In the genomic region with DNA sequence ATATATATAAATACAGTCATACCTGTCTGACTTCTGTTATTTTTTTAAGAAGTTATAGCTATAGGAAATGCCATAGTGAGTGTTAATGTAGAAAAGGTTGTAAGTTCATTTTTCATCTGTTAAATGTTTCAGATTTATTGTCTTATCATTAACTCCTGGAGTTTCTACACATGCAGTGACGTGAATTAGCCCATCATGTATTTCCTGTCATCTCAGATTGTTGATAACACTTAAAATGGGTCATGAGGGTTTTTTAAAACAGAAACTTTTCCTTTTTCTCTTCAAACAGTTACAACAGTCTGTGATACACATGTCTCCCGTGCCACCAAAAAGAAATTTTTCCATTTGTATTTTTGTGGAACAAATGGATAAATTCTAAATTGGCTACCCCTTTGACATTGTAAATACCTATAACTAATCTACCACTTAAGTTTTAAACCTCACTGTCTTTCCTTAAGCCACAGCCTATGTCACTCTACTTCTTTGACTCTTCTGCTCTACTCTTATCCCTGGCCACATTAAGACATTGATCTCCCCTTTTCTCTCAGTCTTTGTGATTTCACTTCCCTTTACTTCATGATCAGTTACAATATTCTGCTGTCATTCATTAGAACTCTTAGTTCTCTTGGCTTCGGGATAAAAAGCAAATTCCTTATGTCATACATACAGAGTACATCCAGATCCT, we compare ENCODE assay signal across 24 cellular contexts.
DNase-seq lines count a peak whose midpoint lies in the region; ATAC-seq and FAIRE-seq lines count a peak whose summit lies in the region.
"Had no signal": no experiment of that assay in that cellular context is flagged by ENCODE, and none has a peak within 500 bp of the region (broad histone marks: within the 10 kb centered on the region; RNA-seq: fewer than 3 reads in every experiment).

No MANE protein-coding gene starts in this region.

- H3K4me1 Mint-ChIP-seq in activated CD4-positive, alpha-beta T cell treated with anti-CD3 and anti-CD28 coated beads for 36 hours: peaks cover 43% of the 10 kb centered on the region
- peaks cover 50% of the 10 kb centered on the region for H3K4me1 Mint-ChIP-seq in activated T-helper 2 cell treated with anti-CD3 and anti-CD28 coated beads, Interferon-gamma antibody, Interleukin-2, Interleukin-4, amounts not matched to agents 10 μg/mL and 5 μg/mL and 100 μg/mL, durations not matched to agents 14 hours and 24 hours and 36 hours (ENCODE audit: low read depth)
- H3K4me1 Mint-ChIP-seq in naive thymus-derived CD4-positive, alpha-beta T cell: peaks cover 0 to 26% (median 5%) of the 10 kb centered on the region in 7 donors

- no peak overlapping the region for H3K4me3 ChIP-seq in naive thymus-derived CD4-positive, alpha-beta T cell (ENCODE audit: low read length)
- H3K4me3 ChIP-seq: esophagus muscularis mucosa, GM23338, left ventricle myocardium inferior, mucosa of descending colon, right atrium auricular region, tibial artery had no signal

- CTCF ChIA-PET in activated CD4-positive, alpha-beta T cell treated with anti-CD3 and anti-CD28 coated beads for 36 hours (lab: Charles Lee): interaction anchor here (0.7 to 1.2 kb wide), 2 partner anchors 60 to 100 kb away, joined by 3 to 6 read pairs; no protein-coding TSS in a partner anchor
- CTCF ChIA-PET in naive thymus-derived CD4-positive, alpha-beta T cell (lab: Charles Lee): no interaction called here

- POLR2A ChIA-PET in activated CD4-positive, alpha-beta T cell treated with anti-CD3 and anti-CD28 coated beads for 36 hours (lab: Charles Lee): no interaction called here
- POLR2A ChIA-PET in naive thymus-derived CD4-positive, alpha-beta T cell (lab: Charles Lee): no interaction called here

- ATAC-seq in activated CD4-positive, alpha-beta T cell treated with anti-CD3 and anti-CD28 coated beads for 36 hours: peak; percentile 16
- peak; percentile 47 for ATAC-seq in naive thymus-derived CD4-positive, alpha-beta T cell
- ATAC-seq in HG02840 (IDR thresholded peaks at IDR 0.05; ENCODE audit: low FRiP score, unreplicated experiment) (no peak), GM21515 (IDR thresholded peaks at IDR 0.05; ENCODE audit: unreplicated experiment) (no peak)
- ATAC-seq: GM23338; mucosa of descending colon; stimulated activated memory B cell treated with anti-CD40 and anti-IgM and Interleukin-4, amounts not matched to agents 10 μg/mL and 1 μg/mL and 100 μg/mL, for 72 hours had no signal

- H3K4me3 Mint-ChIP-seq in activated CD4-positive, alpha-beta T cell treated with anti-CD3 and anti-CD28 coated beads for 36 hours: no peak overlapping the region
- peak overlapping the region; percentile 17 for H3K4me3 Mint-ChIP-seq in activated T-helper 2 cell treated with anti-CD3 and anti-CD28 coated beads, Interferon-gamma antibody, Interleukin-2, Interleukin-4, amounts not matched to agents 10 μg/mL and 5 μg/mL and 100 μg/mL, durations not matched to agents 14 hours and 24 hours and 36 hours (ENCODE audit: low read depth)
- H3K4me3 Mint-ChIP-seq in naive thymus-derived CD4-positive, alpha-beta T cell: no peak overlapping the region
- H3K4me3 Mint-ChIP-seq: activated B cell treated with CpG ODN at 0.5 μM for 24 hours; GM23338; stimulated activated memory B cell treated with anti-CD40 and anti-IgM and Interleukin-4, amounts not matched to agents 10 μg/mL and 1 μg/mL and 100 μg/mL, for 72 hours had no signal

- intact Hi-C loops in activated CD4-positive, alpha-beta T cell treated with anti-CD3 and anti-CD28 coated beads for 36 hours (cut with DNase I, micrococcal nuclease): loop anchor here in 1 of 2 experiments (5.0 to 10.0 kb wide), 3 partner anchors 86 to 493 kb away; partner anchors contain the start of genes NEO1 and NPTN
- intact Hi-C loops in activated T-helper 2 cell treated with anti-CD3 and anti-CD28 coated beads, Interferon-gamma antibody, Interleukin-2, Interleukin-4, amounts not matched to agents 10 μg/mL and 5 μg/mL and 100 μg/mL, durations not matched to agents 14 hours and 24 hours and 36 hours (cut with micrococcal nuclease): loop anchor here (2.0 to 10.0 kb wide), 5 partner anchors 15 to 917 kb away; partner anchors contain the start of genes ADPGK and NEO1
- intact Hi-C loops in naive thymus-derived CD4-positive, alpha-beta T cell (cut with micrococcal nuclease): no loop called here

- no peaks in the 10 kb centered on the region for H3K9me3 ChIP-seq in naive thymus-derived CD4-positive, alpha-beta T cell (ENCODE audit: control insufficient read depth in 2 of 3, low read length in 3 of 3)
- H3K9me3 ChIP-seq: esophagus muscularis mucosa, left ventricle myocardium inferior, mucosa of descending colon, right atrium auricular region, tibial artery had no signal

- H3K36me3 Mint-ChIP-seq in activated CD4-positive, alpha-beta T cell treated with anti-CD3 and anti-CD28 coated beads for 36 hours (ENCODE audit: low read depth): peaks cover 8% of the 10 kb centered on the region
- peaks cover 25% of the 10 kb centered on the region for H3K36me3 Mint-ChIP-seq in activated T-helper 2 cell treated with anti-CD3 and anti-CD28 coated beads, Interferon-gamma antibody, Interleukin-2, Interleukin-4, amounts not matched to agents 10 μg/mL and 5 μg/mL and 100 μg/mL, durations not matched to agents 14 hours and 24 hours and 36 hours (ENCODE audit: low read depth)
- peaks cover 0 to 15% (median 10%) of the 10 kb centered on the region in 5 donors for H3K36me3 Mint-ChIP-seq in naive thymus-derived CD4-positive, alpha-beta T cell

- H3K27ac ChIP-seq in naive thymus-derived CD4-positive, alpha-beta T cell (ENCODE audit: low read depth, low read length): no peak overlapping the region
- H3K27ac ChIP-seq: esophagus muscularis mucosa, left ventricle myocardium inferior, right atrium auricular region, tibial artery had no signal

- H3K27me3 Mint-ChIP-seq in activated CD4-positive, alpha-beta T cell treated with anti-CD3 and anti-CD28 coated beads for 36 hours: no peaks in the 10 kb centered on the region
- no peaks in the 10 kb centered on the region for H3K27me3 Mint-ChIP-seq in activated T-helper 2 cell treated with anti-CD3 and anti-CD28 coated beads, Interferon-gamma antibody, Interleukin-2, Interleukin-4, amounts not matched to agents 10 μg/mL and 5 μg/mL and 100 μg/mL, durations not matched to agents 14 hours and 24 hours and 36 hours (ENCODE audit: low read depth)
- no peaks in the 10 kb centered on the region for H3K27me3 Mint-ChIP-seq in naive thymus-derived CD4-positive, alpha-beta T cell
- H3K27me3 Mint-ChIP-seq: IgD-negative memory B cell; stimulated activated memory B cell treated with anti-CD40 and anti-IgM and Interleukin-4, amounts not matched to agents 10 μg/mL and 1 μg/mL and 100 μg/mL, for 72 hours had no signal

- FAIRE-seq in HTR-8/SVneo (lab: Jason Lieb, UNC): peak; percentile 86

- no peaks in the 10 kb centered on the region for H3K36me3 ChIP-seq in naive thymus-derived CD4-positive, alpha-beta T cell (ENCODE audit: control insufficient read depth in 2 of 3, insufficient read depth in 3 of 3, low read length in 3 of 3)
- H3K36me3 ChIP-seq: right atrium auricular region had no signal

- peaks cover 0 to 8% of the 10 kb centered on the region in 2 donors for H3K4me1 ChIP-seq in naive thymus-derived CD4-positive, alpha-beta T cell (ENCODE audit: control insufficient read depth in 2 of 2, insufficient read depth in 2 of 2, low read length in 2 of 2)
- H3K4me1 ChIP-seq: esophagus muscularis mucosa, left ventricle myocardium inferior, right atrium auricular region had no signal

- no peak for DNase-seq in activated CD4-positive, alpha-beta T cell treated with anti-CD3 and anti-CD28 coated beads for 36 hours
- DNase-seq in activated CD4-positive, alpha-beta T cell treated with anti-CD3 and anti-CD28 coated beads for 48 hours: no peak
- DNase-seq in HTR-8/SVneo (ENCODE audit: insufficient read length, low spot score) (no peak), HuH-7.5 (ENCODE audit: low spot score) (no peak)
- DNase-seq in activated T-helper 2 cell treated with anti-CD3 and anti-CD28 coated beads, Interferon-gamma antibody, Interleukin-2, Interleukin-4, amounts not matched to agents 10 μg/mL and 5 μg/mL and 100 μg/mL, durations not matched to agents 14 hours and 24 hours and 36 hours (ENCODE audit: low spot score): no peak
- DNase-seq in naive thymus-derived CD4-positive, alpha-beta T cell: no peak
- DNase-seq: activated B cell treated with CpG ODN at 0.5 μM for 24 hours; activated CD8-positive, alpha-beta memory T cell treated with anti-CD3 and anti-CD28 coated beads, Interleukin-2, amount 50 U/mL, for 48 hours; C1 segment of cervical spinal cord; DND-41; left ventricle myocardium inferior; MM.1S; mucosa of descending colon; NCI-H187; NCI-H510A treated with DMSO at 0.1 percent for 48 hours; nucleus accumbens; tibial artery had no signal

- H3K27me3 ChIP-seq in naive thymus-derived CD4-positive, alpha-beta T cell (ENCODE audit: control insufficient read depth in 2 of 2, insufficient read depth in 2 of 2, low read length in 2 of 2): no peaks in the 10 kb centered on the region
- H3K27me3 ChIP-seq: esophagus muscularis mucosa, right atrium auricular region, tibial artery had no signal

- H3K27ac Mint-ChIP-seq in activated CD4-positive, alpha-beta T cell treated with anti-CD3 and anti-CD28 coated beads for 36 hours: peak overlapping the region; percentile 61
- H3K27ac Mint-ChIP-seq in activated T-helper 2 cell treated with anti-CD3 and anti-CD28 coated beads, Interferon-gamma antibody, Interleukin-2, Interleukin-4, amounts not matched to agents 10 μg/mL and 5 μg/mL and 100 μg/mL, durations not matched to agents 14 hours and 24 hours and 36 hours: peak overlapping the region; percentile 90
- H3K27ac Mint-ChIP-seq in naive thymus-derived CD4-positive, alpha-beta T cell: peak overlapping the region in 2 of 9 donors; percentile 3 to 12
- H3K27ac Mint-ChIP-seq: activated B cell treated with CpG ODN at 0.5 μM for 24 hours, GM23338, IgD-negative memory B cell had no signal

- H3K9me3 Mint-ChIP-seq in activated CD4-positive, alpha-beta T cell treated with anti-CD3 and anti-CD28 coated beads for 36 hours (ENCODE audit: low read depth): no peaks in the 10 kb centered on the region
- H3K9me3 Mint-ChIP-seq in activated T-helper 2 cell treated with anti-CD3 and anti-CD28 coated beads, Interferon-gamma antibody, Interleukin-2, Interleukin-4, amounts not matched to agents 10 μg/mL and 5 μg/mL and 100 μg/mL, durations not matched to agents 14 hours and 24 hours and 36 hours: peaks cover 24% of the 10 kb centered on the region
- H3K9me3 Mint-ChIP-seq in naive thymus-derived CD4-positive, alpha-beta T cell: peaks cover 0 to 6% (median 0%) of the 10 kb centered on the region in 11 donors
- H3K9me3 Mint-ChIP-seq: activated B cell treated with CpG ODN at 0.5 μM for 24 hours; GM23338; stimulated activated memory B cell treated with anti-CD40 and anti-IgM and Interleukin-4, amounts not matched to agents 10 μg/mL and 1 μg/mL and 100 μg/mL, for 72 hours had no signal

Comparison
In these comparisons a context has a peak if more than half of its experiments do, and no peak if none do; other contexts are left out.
1. ATAC-seq: peak in activated CD4-positive, alpha-beta T cell treated with anti-CD3 and anti-CD28 coated beads for 36 hours (single experiment) and naive thymus-derived CD4-positive, alpha-beta T cell (single experiment); none in HG02840 (single experiment) and GM21515 (single experiment).